Comparison of ENCODE assay signal across 1 cellular context in the genomic region with DNA sequence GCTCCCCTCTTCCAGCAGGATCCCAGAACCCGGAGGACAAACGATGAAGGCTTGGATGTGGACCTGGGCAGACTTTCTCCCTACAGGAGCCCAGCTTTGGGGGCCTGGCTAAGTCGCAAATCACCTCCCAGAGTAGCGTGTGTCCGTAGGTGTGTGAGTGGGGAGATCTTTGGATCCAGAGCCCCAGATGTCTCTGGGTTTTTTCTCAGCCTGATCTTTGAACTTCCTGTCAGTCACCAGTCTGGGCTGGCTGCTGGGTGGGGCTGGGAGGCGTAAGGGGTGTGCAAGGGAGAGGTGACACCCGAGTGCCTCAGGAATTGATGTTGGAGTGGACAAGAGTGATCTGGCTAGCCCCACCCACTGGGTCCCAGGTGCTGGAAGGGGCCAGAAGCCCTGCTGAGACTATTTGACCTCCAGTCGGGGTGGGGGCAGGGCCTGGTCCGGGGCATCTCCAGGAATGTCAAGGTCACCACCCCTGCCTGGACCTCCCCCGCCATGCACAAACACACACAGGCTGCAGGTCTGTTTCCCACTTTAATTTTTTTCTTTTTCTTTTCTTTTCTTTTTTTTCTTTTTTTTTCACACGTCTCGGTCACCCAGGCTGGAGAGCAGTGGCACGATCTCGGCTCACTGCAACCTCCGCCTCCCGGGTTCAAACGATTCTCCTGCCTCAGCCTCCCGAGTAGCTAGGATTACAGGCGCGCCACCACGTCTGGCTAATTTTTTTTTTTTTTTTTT.
TF ChIP-seq lines count a peak whose summit lies in the region.

A gene with protein sequence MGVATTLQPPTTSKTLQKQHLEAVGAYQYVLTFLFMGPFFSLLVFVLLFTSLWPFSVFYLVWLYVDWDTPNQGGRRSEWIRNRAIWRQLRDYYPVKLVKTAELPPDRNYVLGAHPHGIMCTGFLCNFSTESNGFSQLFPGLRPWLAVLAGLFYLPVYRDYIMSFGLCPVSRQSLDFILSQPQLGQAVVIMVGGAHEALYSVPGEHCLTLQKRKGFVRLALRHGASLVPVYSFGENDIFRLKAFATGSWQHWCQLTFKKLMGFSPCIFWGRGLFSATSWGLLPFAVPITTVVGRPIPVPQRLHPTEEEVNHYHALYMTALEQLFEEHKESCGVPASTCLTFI (minus strand): TSS at position 175 of the 738 bp plus-strand sequence. CDS start 182 bp downstream, outside the sequence.

TF ChIP-seq in HepG2, 621 proteins besides CTCF, POLR2A, EP300 and RAD21 (continued from another document and continues in another):
- TF ChIP-seq ZNF687 (CRISPR knock-in tag; IDR thresholded peaks at IDR 0.05) (peak; percentile 42; the same call in 1 of the 2 replicates), ZMYM4 (CRISPR knock-in tag; IDR thresholded peaks at IDR 0.05) (peak; percentile 55; the same call in 1 of the 2 replicates), RORA (CRISPR knock-in tag; IDR thresholded peaks at IDR 0.05) (no peak), MYNN (CRISPR knock-in tag; IDR thresholded peaks at IDR 0.05; ENCODE audit: low read depth) (no peak; the same call in 1 of the 2 replicates), ZSCAN22 (CRISPR knock-in tag; IDR thresholded peaks at IDR 0.05) (no peak), THAP9 (CRISPR knock-in tag; IDR thresholded peaks at IDR 0.05; ENCODE audit: borderline replicate concordance) (peak; percentile 25; the same call in 1 of the 2 replicates), FUBP1 (CRISPR knock-in tag; IDR thresholded peaks at IDR 0.05; ENCODE audit: borderline replicate concordance) (no peak), CBFB (CRISPR knock-in tag; IDR thresholded peaks at IDR 0.05) (0 out of 2 replicates have a peak, but pooled peaks have one; percentile 47), ZNF772 (CRISPR knock-in tag; IDR thresholded peaks at IDR 0.05) (peak; percentile 73; the same call in 1 of the 2 replicates), ZNF235 (CRISPR knock-in tag; IDR thresholded peaks at IDR 0.05; ENCODE audit: borderline replicate concordance) (no peak), JUND (CRISPR knock-in tag; IDR thresholded peaks at IDR 0.05) (no peak), FOXC1 (CRISPR knock-in tag; IDR thresholded peaks at IDR 0.05; ENCODE audit: borderline replicate concordance) (peak; percentile 60; the same call in 1 of the 2 replicates), ZNF138 (CRISPR knock-in tag; IDR thresholded peaks at IDR 0.05; ENCODE audit: low read depth) (no peak), HNRNPL (IDR thresholded peaks at IDR 0.05; ENCODE audit: low read depth, low read length) (no peak), ZMAT3 (CRISPR knock-in tag; conservative IDR thresholded peaks at IDR 0.05) (peak; percentile 30), ZNF18 (CRISPR knock-in tag; IDR thresholded peaks at IDR 0.05; ENCODE audit: insufficient replicate concordance) (peak; percentile 68), GTF2F1 (IDR thresholded peaks at IDR 0.05; ENCODE audit: low read length) (0 out of 2 replicates have a peak, but pooled peaks have one; percentile 10), ETV6 (CRISPR knock-in tag; conservative IDR thresholded peaks at IDR 0.05) (no peak), ZNF678 (CRISPR knock-in tag; IDR thresholded peaks at IDR 0.05) (0 out of 2 replicates have a peak, but pooled peaks have one; percentile 34), MYC (CRISPR knock-in tag; IDR thresholded peaks at IDR 0.05; ENCODE audit: borderline replicate concordance) (peak; percentile 60; the same call in 1 of the 2 replicates), HMG20B (CRISPR knock-in tag; conservative IDR thresholded peaks at IDR 0.05) (peak; percentile 82), PRPF4 (IDR thresholded peaks at IDR 0.05; ENCODE audit: low read depth, low read length, poor library complexity, severe bottlenecking) (peak; percentile 51), ZNF891 (CRISPR knock-in tag; IDR thresholded peaks at IDR 0.05) (no peak), ZNF10 (CRISPR knock-in tag; IDR thresholded peaks at IDR 0.05; ENCODE audit: borderline replicate concordance, low read depth) (no peak), AHR (CRISPR knock-in tag; IDR thresholded peaks at IDR 0.05) (0 out of 2 replicates have a peak, but pooled peaks have one; percentile 42), RELA (CRISPR knock-in tag; IDR thresholded peaks at IDR 0.05) (peak; percentile 42; the same call in 1 of the 2 replicates), ZNF510 (CRISPR knock-in tag; IDR thresholded peaks at IDR 0.05; ENCODE audit: low read depth) (no peak), SOX6 (IDR thresholded peaks at IDR 0.05) (no peak), SOX6 (CRISPR knock-in tag; IDR thresholded peaks at IDR 0.05) (peak; percentile 81), ERF (CRISPR knock-in tag; IDR thresholded peaks at IDR 0.05) (peak; percentile 95), ZSCAN25 (CRISPR knock-in tag; IDR thresholded peaks at IDR 0.05) (0 out of 2 replicates have a peak, but pooled peaks have one; percentile 54)
- TF ChIP-seq, protein P1, sequence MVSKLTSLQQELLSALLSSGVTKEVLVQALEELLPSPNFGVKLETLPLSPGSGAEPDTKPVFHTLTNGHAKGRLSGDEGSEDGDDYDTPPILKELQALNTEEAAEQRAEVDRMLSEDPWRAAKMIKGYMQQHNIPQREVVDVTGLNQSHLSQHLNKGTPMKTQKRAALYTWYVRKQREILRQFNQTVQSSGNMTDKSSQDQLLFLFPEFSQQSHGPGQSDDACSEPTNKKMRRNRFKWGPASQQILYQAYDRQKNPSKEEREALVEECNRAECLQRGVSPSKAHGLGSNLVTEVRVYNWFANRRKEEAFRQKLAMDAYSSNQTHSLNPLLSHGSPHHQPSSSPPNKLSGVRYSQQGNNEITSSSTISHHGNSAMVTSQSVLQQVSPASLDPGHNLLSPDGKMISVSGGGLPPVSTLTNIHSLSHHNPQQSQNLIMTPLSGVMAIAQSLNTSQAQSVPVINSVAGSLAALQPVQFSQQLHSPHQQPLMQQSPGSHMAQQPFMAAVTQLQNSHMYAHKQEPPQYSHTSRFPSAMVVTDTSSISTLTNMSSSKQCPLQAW (CRISPR knock-in tag; IDR thresholded peaks at IDR 0.05), result peak; percentile 69
- TF ChIP-seq, protein P2, sequence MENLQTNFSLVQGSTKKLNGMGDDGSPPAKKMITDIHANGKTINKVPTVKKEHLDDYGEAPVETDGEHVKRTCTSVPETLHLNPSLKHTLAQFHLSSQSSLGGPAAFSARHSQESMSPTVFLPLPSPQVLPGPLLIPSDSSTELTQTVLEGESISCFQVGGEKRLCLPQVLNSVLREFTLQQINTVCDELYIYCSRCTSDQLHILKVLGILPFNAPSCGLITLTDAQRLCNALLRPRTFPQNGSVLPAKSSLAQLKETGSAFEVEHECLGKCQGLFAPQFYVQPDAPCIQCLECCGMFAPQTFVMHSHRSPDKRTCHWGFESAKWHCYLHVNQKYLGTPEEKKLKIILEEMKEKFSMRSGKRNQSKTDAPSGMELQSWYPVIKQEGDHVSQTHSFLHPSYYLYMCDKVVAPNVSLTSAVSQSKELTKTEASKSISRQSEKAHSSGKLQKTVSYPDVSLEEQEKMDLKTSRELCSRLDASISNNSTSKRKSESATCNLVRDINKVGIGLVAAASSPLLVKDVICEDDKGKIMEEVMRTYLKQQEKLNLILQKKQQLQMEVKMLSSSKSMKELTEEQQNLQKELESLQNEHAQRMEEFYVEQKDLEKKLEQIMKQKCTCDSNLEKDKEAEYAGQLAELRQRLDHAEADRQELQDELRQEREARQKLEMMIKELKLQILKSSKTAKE (CRISPR knock-in tag; IDR thresholded peaks at IDR 0.05; ENCODE audit: borderline replicate concordance), result peak; percentile 95
- TF ChIP-seq, protein P3, sequence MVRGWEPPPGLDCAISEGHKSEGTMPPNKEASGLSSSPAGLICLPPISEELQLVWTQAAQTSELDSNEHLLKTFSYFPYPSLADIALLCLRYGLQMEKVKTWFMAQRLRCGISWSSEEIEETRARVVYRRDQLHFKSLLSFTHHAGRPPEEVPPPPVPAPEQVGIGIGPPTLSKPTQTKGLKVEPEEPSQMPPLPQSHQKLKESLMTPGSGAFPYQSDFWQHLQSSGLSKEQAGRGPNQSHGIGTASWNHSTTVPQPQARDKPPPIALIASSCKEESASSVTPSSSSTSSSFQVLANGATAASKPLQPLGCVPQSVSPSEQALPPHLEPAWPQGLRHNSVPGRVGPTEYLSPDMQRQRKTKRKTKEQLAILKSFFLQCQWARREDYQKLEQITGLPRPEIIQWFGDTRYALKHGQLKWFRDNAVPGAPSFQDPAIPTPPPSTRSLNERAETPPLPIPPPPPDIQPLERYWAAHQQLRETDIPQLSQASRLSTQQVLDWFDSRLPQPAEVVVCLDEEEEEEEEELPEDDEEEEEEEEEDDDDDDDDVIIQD (CRISPR knock-in tag; IDR thresholded peaks at IDR 0.05; ENCODE audit: low read depth), result peak; percentile 79; the same call in 1 of the 2 replicates
- TF ChIP-seq, protein P4, sequence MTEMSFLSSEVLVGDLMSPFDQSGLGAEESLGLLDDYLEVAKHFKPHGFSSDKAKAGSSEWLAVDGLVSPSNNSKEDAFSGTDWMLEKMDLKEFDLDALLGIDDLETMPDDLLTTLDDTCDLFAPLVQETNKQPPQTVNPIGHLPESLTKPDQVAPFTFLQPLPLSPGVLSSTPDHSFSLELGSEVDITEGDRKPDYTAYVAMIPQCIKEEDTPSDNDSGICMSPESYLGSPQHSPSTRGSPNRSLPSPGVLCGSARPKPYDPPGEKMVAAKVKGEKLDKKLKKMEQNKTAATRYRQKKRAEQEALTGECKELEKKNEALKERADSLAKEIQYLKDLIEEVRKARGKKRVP (CRISPR knock-in tag; IDR thresholded peaks at IDR 0.05), result peak in 1 of 2 experiments; percentile 75; a peak in 2 of 4 replicates
